In the genomic region with DNA sequence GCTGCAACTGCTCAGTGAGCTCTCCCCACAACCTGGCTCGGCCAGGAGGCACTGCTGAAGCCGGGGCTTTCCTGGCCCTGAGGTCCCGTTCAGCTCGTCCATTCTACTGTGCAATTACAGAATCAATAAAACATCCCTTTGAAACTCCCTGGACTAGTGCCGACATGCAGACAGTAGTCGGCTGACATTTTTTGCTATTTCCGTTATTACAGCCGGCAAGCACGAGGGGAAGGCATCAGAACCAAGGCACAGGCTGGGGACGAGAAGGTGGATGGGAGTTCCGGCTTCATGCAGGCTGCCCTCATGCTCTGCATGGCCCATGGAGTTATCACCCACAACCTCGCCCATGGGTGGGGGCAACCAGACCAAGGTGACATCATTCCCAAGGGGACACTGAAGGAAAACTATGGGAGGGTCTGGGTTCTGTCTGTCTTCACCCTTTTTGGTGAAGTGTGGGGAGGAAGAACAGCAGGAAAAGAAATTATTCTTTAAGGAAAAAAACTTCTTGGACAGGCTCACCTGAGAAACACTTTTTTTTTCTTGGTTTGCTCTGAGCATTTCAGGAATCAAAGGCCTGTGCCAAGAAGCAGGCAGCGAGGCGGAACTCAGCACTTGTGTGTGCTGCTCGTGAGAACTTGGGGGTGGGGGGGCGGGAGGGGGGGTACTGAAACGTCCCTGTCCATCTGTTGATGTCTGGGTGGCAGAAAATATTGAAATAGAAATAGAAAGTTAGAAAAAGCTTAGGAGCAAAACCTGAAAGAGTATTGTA, we compare ENCODE assay signal across 10 cellular contexts.
DNase-seq lines count a peak whose midpoint lies in the region; ATAC-seq and TF ChIP-seq lines count a peak whose summit lies in the region.
"Had no signal": no experiment of that assay in that cellular context is flagged by ENCODE, and none has a peak within 500 bp of the region (broad histone marks: within the 10 kb centered on the region; RNA-seq: fewer than 3 reads in every experiment).

No MANE protein-coding gene starts in this region.

- H3K27ac ChIP-seq in coronary artery, result peak overlapping the region in 1 of 2 donors; percentile 49
- peak overlapping the region; percentile 68 for H3K27ac ChIP-seq in naive thymus-derived CD4-positive, alpha-beta T cell (ENCODE audit: low read depth, low read length)
- H3K27ac ChIP-seq: cardiac muscle cell had no signal

- DNase-seq in AG20443 (ENCODE audit: low spot score), result peak; percentile 69
- DNase-seq in coronary artery (ENCODE audit: low spot score), result no peak
- DNase-seq in naive thymus-derived CD4-positive, alpha-beta T cell, result peak in 1 of 9 donors; percentile 43
- no peak for DNase-seq in amniotic stem cell (lab: John Stamatoyannopoulos, UW)
- DNase-seq in NCI-H187 (lab: John Stamatoyannopoulos, UW), result no peak

- POLR2A ChIA-PET in naive thymus-derived CD4-positive, alpha-beta T cell (lab: Charles Lee), result interaction anchor here (0.6 to 20.0 kb wide), 5 partner anchors 18 to 308 kb away, joined by 3 to 356 read pairs (median 3); no protein-coding TSS in a partner anchor

- peak; percentile 37 for ATAC-seq in HG02610 (IDR thresholded peaks at IDR 0.05; ENCODE audit: unreplicated experiment)
- peak; percentile 26 for ATAC-seq in naive thymus-derived CD4-positive, alpha-beta T cell
- no peak for ATAC-seq in HG02981 (IDR thresholded peaks at IDR 0.05; ENCODE audit: unreplicated experiment)
- ATAC-seq in HG02884 (IDR thresholded peaks at IDR 0.05; ENCODE audit: unreplicated experiment), result no peak
- ATAC-seq: GM12878 had no signal

- no peak for TF ChIP-seq CTCF in coronary artery (IDR thresholded peaks at IDR 0.05)

- H3K27ac Mint-ChIP-seq in naive thymus-derived CD4-positive, alpha-beta T cell, result peak overlapping the region; percentile 7 to 99 (median 95)

- peaks cover 55 to 100% (median 97%) of the 10 kb centered on the region in 7 donors for H3K4me1 Mint-ChIP-seq in naive thymus-derived CD4-positive, alpha-beta T cell

- H3K4me3 Mint-ChIP-seq in naive thymus-derived CD4-positive, alpha-beta T cell, result peak overlapping the region in 9 of 10 donors; percentile 65 to 81 (median 77)

- no peaks in the 10 kb centered on the region for H3K27me3 ChIP-seq in naive thymus-derived CD4-positive, alpha-beta T cell (ENCODE audit: control insufficient read depth in 2 of 2, insufficient read depth in 2 of 2, low read length in 2 of 2)
- H3K27me3 ChIP-seq: cardiac muscle cell had no signal

- H3K9me3 ChIP-seq in naive thymus-derived CD4-positive, alpha-beta T cell (ENCODE audit: control insufficient read depth in 2 of 3, low read length in 3 of 3), result no peaks in the 10 kb centered on the region

- peaks cover 0 to 2% (median 0%) of the 10 kb centered on the region in 3 experiments for H3K36me3 ChIP-seq in naive thymus-derived CD4-positive, alpha-beta T cell (ENCODE audit: control insufficient read depth in 2 of 3, insufficient read depth in 3 of 3, low read length in 3 of 3)
- H3K36me3 ChIP-seq: cardiac muscle cell had no signal

- CTCF ChIA-PET in naive thymus-derived CD4-positive, alpha-beta T cell (lab: Charles Lee), result interaction anchor here (0.5 to 1.1 kb wide), 2 partner anchors 12 to 116 kb away, joined by 4 to 7 read pairs; no protein-coding TSS in a partner anchor

- peaks cover 0 to 31% (median 0%) of the 10 kb centered on the region in 5 donors for H3K27me3 Mint-ChIP-seq in naive thymus-derived CD4-positive, alpha-beta T cell

- peak overlapping the region; percentile 57 for H3K4me3 ChIP-seq in coronary artery
- H3K4me3 ChIP-seq in naive thymus-derived CD4-positive, alpha-beta T cell (ENCODE audit: low read length), result peak overlapping the region; percentile 23
- H3K4me3 ChIP-seq: cardiac muscle cell, GM12878 had no signal

- peaks cover 13 to 45% (median 33%) of the 10 kb centered on the region in 5 donors for H3K36me3 Mint-ChIP-seq in naive thymus-derived CD4-positive, alpha-beta T cell

- intact Hi-C loops in naive thymus-derived CD4-positive, alpha-beta T cell (cut with micrococcal nuclease), result no loop called here

- peaks cover 25 to 88% of the 10 kb centered on the region in 2 donors for H3K4me1 ChIP-seq in naive thymus-derived CD4-positive, alpha-beta T cell (ENCODE audit: control insufficient read depth in 2 of 2, insufficient read depth in 2 of 2, low read length in 2 of 2)

- no peaks in the 10 kb centered on the region for H3K9me3 Mint-ChIP-seq in naive thymus-derived CD4-positive, alpha-beta T cell

Comparison
In these comparisons a context has a peak if more than half of its experiments do, and no peak if none do; other contexts are left out.
1. ATAC-seq: peak in HG02610 (single experiment) and naive thymus-derived CD4-positive, alpha-beta T cell (single experiment); none in HG02981 (single experiment) and HG02884 (single experiment).